In the genomic region with DNA sequence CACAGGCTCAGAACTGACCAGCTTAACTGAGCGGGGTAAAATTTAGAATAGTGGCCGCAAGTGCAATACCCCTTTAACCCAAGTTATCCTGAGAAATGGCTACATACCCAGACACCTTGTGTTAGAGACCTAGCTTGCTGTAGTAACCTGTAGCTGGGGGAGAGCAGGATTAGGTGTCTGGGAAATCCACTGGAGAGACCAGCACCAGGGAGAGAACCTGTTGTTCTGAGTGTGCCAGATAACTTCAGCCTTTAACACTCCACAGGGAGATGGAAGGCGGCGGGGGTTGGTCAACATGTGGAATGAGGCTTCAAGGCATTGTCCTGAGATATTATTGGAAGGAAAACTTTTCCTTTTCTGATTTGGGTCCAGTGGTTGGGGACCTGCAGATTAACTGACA, we compare ENCODE assay signal across 1 cellular context.
TF ChIP-seq lines count a peak whose summit lies in the region.

No MANE protein-coding gene starts in this region.

TF ChIP-seq in HCT116, 20 proteins besides CTCF, POLR2A, EP300 and RAD21 (continued from another document):
- no peak for TF ChIP-seq ZBTB33 (IDR thresholded peaks at IDR 0.05; ENCODE audit: extremely low read depth, insufficient replicate concordance, low read length)
- TF ChIP-seq FOSL1 (IDR thresholded peaks at IDR 0.05; ENCODE audit: low read depth): no peak
- no peak for TF ChIP-seq CEBPB (IDR thresholded peaks at IDR 0.05; ENCODE audit: low read depth)
